23 cellular contexts compared by ENCODE assay signal in genomic region chr16:31009120-31009519, GRCh38. TPM values are rescaled to one million over a fixed set of nuclear protein-coding genes. Genes with fewer than 3 reads are reported as not detected.
DNase-seq lines count a peak whose midpoint lies in the region; ATAC-seq and TF ChIP-seq lines count a peak whose summit lies in the region.
"Had no signal": no experiment of that assay in that cellular context is flagged by ENCODE, and none has a peak within 500 bp of the region (broad histone marks: within the 10 kb centered on the region; RNA-seq: fewer than 3 reads in every experiment).

No MANE protein-coding gene starts in this region.

- no peak overlapping the region for H3K9ac ChIP-seq in SK-N-SH
- H3K9ac ChIP-seq in NT2/D1 (ENCODE audit: insufficient read length, low read depth), result peak overlapping the region; percentile 74
- H3K9ac ChIP-seq in fibroblast of lung (ENCODE audit: insufficient read depth, low read length), result no peak overlapping the region

- TF ChIP-seq RAD21 in SK-N-SH (IDR thresholded peaks at IDR 0.05; ENCODE audit: low read length), result no peak

- intact Hi-C loops in vagina (cut with DNase I), result no loop called here

- H3K9me3 ChIP-seq in SK-N-SH (no peaks in the 10 kb centered on the region), NT2/D1 (ENCODE audit: insufficient read depth, low read length) (no peaks in the 10 kb centered on the region), fibroblast of lung (ENCODE audit: control insufficient read depth, insufficient read depth, low read depth, low read length) (no peaks in the 10 kb centered on the region), osteoblast (ENCODE audit: low read depth, low read length) (no peaks in the 10 kb centered on the region), vagina (no peaks in the 10 kb centered on the region)
- H3K9me3 ChIP-seq: ascending aorta, HAP-1, heart left ventricle, tibial nerve had no signal

- TF ChIP-seq EP300 in SK-N-SH (IDR thresholded peaks at IDR 0.05; ENCODE audit: borderline replicate concordance in 1 of 2, low read depth in 1 of 2, low read length in 1 of 2), result no peak

- TF ChIP-seq POLR2A in vagina (IDR thresholded peaks at IDR 0.05), result no peak

- no peak overlapping the region for H2AFZ ChIP-seq in SK-N-SH (ENCODE audit: low read depth)
- no peak overlapping the region for H2AFZ ChIP-seq in fibroblast of lung (ENCODE audit: low read length)
- H2AFZ ChIP-seq in osteoblast (ENCODE audit: low read length), result no peak overlapping the region

- H3K4me2 ChIP-seq in SK-N-SH, result peak overlapping the region; percentile 87
- peak overlapping the region; percentile 78 for H3K4me2 ChIP-seq in fibroblast of lung (ENCODE audit: extremely low read depth, insufficient read depth, low read length)
- H3K4me2 ChIP-seq in osteoblast (ENCODE audit: insufficient read depth, low read length), result peak overlapping the region; percentile 73

- DNase-seq in SK-N-SH (peak; percentile 15), NT2/D1 (ENCODE audit: low read depth, low spot score) (no peak), fibroblast of lung (ENCODE audit: low read depth in 2 of 2) (no peak), osteoblast (ENCODE audit: insufficient read length, low spot score, missing footprints) (no peak), vagina (ENCODE audit: extremely low spot score in 2 of 2) (no peak)
- DNase-seq in activated CD4-positive, alpha-beta T cell treated with anti-CD3 and anti-CD28 coated beads, Interleukin-2, amount 50 U/mL, for 4 hours, result no peak
- DNase-seq: activated CD4-positive, alpha-beta T cell treated with anti-CD3 and anti-CD28 coated beads for 48 hours; AML-193; COR-L47; left colon; natural killer cell; NCI-H1048; NCI-H187; NCI-H526 treated with DMSO at 0.1 percent for 48 hours; T-helper 1 cell had no signal

- POLR2A ChIA-PET in SK-N-SH (lab: Yijun Ruan, JAX), result no interaction called here

- H3K27ac ChIP-seq in SK-N-SH (ENCODE audit: low read depth in 2 of 2, low read length in 1 of 2), result peak overlapping the region in 1 of 2 experiments; percentile 62; a peak in 1 of 4 replicates
- no peak overlapping the region for H3K27ac ChIP-seq in fibroblast of lung (ENCODE audit: insufficient read depth, low read length)
- H3K27ac ChIP-seq in osteoblast (ENCODE audit: low read depth, low read length), result no peak overlapping the region
- no peak overlapping the region for H3K27ac ChIP-seq in vagina
- H3K27ac ChIP-seq: 22Rv1, ascending aorta, heart left ventricle, tibial nerve had no signal

- 89% methylated on average over 7 of the region's 7 CpGs for WGBS in SK-N-SH (ENCODE audit: low lambda C conversion rate)

- ATAC-seq in SK-N-SH treated with all-trans-retinoic acid at 6 μM for 48 hours, result no peak
- no peak for ATAC-seq in GM19463 (IDR thresholded peaks at IDR 0.05; ENCODE audit: unreplicated experiment)
- ATAC-seq: heart left ventricle, left colon, natural killer cell, sciatic nerve had no signal

- peaks cover 11% of the 10 kb centered on the region for H3F3A ChIP-seq in SK-N-SH (replicated peaks; ENCODE audit: insufficient read depth)

- H4K20me1 ChIP-seq in SK-N-SH (ENCODE audit: insufficient read depth) (no peaks in the 10 kb centered on the region), fibroblast of lung (ENCODE audit: control insufficient read depth, extremely low read depth, insufficient read depth, low read length) (no peaks in the 10 kb centered on the region), osteoblast (ENCODE audit: insufficient read depth, low read length) (no peaks in the 10 kb centered on the region)

- H3K79me2 ChIP-seq in SK-N-SH (ENCODE audit: insufficient read depth) (peaks cover 43% of the 10 kb centered on the region), fibroblast of lung (ENCODE audit: control insufficient read depth, insufficient read depth, low read length) (no peaks in the 10 kb centered on the region), osteoblast (ENCODE audit: insufficient read depth, low read length) (no peaks in the 10 kb centered on the region)

- no peaks in the 10 kb centered on the region for H3K36me3 ChIP-seq in SK-N-SH (replicated peaks in 1 of 2; ENCODE audit: control insufficient read depth in 1 of 2, insufficient read depth in 2 of 2, low read length in 1 of 2)
- H3K36me3 ChIP-seq in NT2/D1 (ENCODE audit: insufficient read depth, insufficient read length, low read length), result no peaks in the 10 kb centered on the region
- no peaks in the 10 kb centered on the region for H3K36me3 ChIP-seq in fibroblast of lung (ENCODE audit: control insufficient read depth, insufficient read depth, low read length)
- H3K36me3 ChIP-seq in osteoblast (ENCODE audit: insufficient read depth, low read length), result no peaks in the 10 kb centered on the region
- no peaks in the 10 kb centered on the region for H3K36me3 ChIP-seq in vagina
- H3K36me3 ChIP-seq: ascending aorta, HAP-1, heart left ventricle, tibial nerve had no signal

- H3K27me3 ChIP-seq in SK-N-SH (ENCODE audit: insufficient read depth), result no peaks in the 10 kb centered on the region
- H3K27me3 ChIP-seq in NT2/D1 (ENCODE audit: insufficient read depth, insufficient read length), result peaks cover 22% of the 10 kb centered on the region
- peaks cover 7% of the 10 kb centered on the region for H3K27me3 ChIP-seq in fibroblast of lung (ENCODE audit: control insufficient read depth, insufficient read depth, low read length)
- H3K27me3 ChIP-seq in osteoblast (ENCODE audit: insufficient read depth, low read length), result peaks cover 13% of the 10 kb centered on the region
- no peaks in the 10 kb centered on the region for H3K27me3 ChIP-seq in vagina

- CTCF ChIA-PET in SK-N-SH (lab: Yijun Ruan, JAX), result interaction anchor here (1.3 kb wide), 1 partner anchor 433 kb away, joined by 3 read pairs; the partner anchor contains the start of gene ZNF843

- H3K4me3 ChIP-seq in SK-N-SH (ENCODE audit: low read depth in 2 of 2, low read length in 1 of 2) (peak overlapping the region; percentile 54 to 73), NT2/D1 (ENCODE audit: insufficient read length, low read depth) (no peak overlapping the region), fibroblast of lung (replicated peaks in 1 of 4; ENCODE audit: control extremely low read depth in 1 of 4, insufficient read depth in 1 of 4, low read depth in 3 of 4, low read length in 4 of 4) (no peak overlapping the region), osteoblast (ENCODE audit: insufficient read depth, low read length) (no peak overlapping the region), vagina (no peak overlapping the region)
- H3K4me3 ChIP-seq: ascending aorta, heart left ventricle, tibial nerve had no signal

- no peaks in the 10 kb centered on the region for H3K9me2 ChIP-seq in SK-N-SH

- TF ChIP-seq CTCF in SK-N-SH (IDR thresholded peaks at IDR 0.05) (no peak), fibroblast of lung (conservative IDR thresholded peaks at IDR 0.05 in 1 of 2, IDR thresholded peaks at IDR 0.05 in 1 of 2; ENCODE audit: low read depth in 1 of 2, low read length in 2 of 2) (no peak), osteoblast (IDR thresholded peaks at IDR 0.05; ENCODE audit: extremely low read depth, low read depth, low read length) (no peak), vagina (IDR thresholded peaks at IDR 0.05) (no peak)

- H3K4me1 ChIP-seq in SK-N-SH (ENCODE audit: control insufficient read depth in 1 of 2, insufficient read depth in 2 of 2, low read depth in 1 of 2, low read length in 1 of 2) (peaks cover 4 to 12% of the 10 kb centered on the region in 2 experiments; a peak in 1 of 4 replicates), NT2/D1 (ENCODE audit: insufficient read depth, insufficient read length) (peaks cover 17% of the 10 kb centered on the region), fibroblast of lung (ENCODE audit: control insufficient read depth, extremely low read depth, insufficient read depth, low read length) (peaks cover 10% of the 10 kb centered on the region), osteoblast (ENCODE audit: insufficient read depth, low read length) (peaks cover 32% of the 10 kb centered on the region), vagina (peaks cover 5% of the 10 kb centered on the region)
- H3K4me1 ChIP-seq: ascending aorta, HAP-1 had no signal

TF ChIP-seq in SK-N-SH treated with all-trans-retinoic acid at 6 μM for 48 hours, 23 proteins besides CTCF, POLR2A, EP300 and RAD21 (continues in another document):
- TF ChIP-seq OSR1 (CRISPR knock-in tag; IDR thresholded peaks at IDR 0.05) (no peak), SNAI2 (CRISPR knock-in tag; IDR thresholded peaks at IDR 0.05) (no peak), ISL1 (CRISPR knock-in tag; IDR thresholded peaks at IDR 0.05) (no peak)

RNA-seq across cellular contexts. Expression of gene STX1B, which starts 1.3 kb away (rescaled TPM):
- polyA plus RNA-seq in SK-N-SH (2012; rRNA removed) (21.2 and 23.0 TPM in 2 replicates), fibroblast of lung (1.3 and 4.2 TPM in 2 replicates)
- 5.1 and 6.2 TPM in 2 replicates for polyA plus RNA-seq in SK-N-SH (2012; cell fraction: cytosol; rRNA removed)
- polyA plus RNA-seq in SK-N-SH (2012; cell fraction: nucleus; rRNA removed), result 212 TPM in 2 replicates
- total RNA-seq in fibroblast of lung (1.3 and 2.1 TPM in 2 replicates), osteoblast (0.72 and 2.9 TPM in 2 replicates), vagina (4.7 TPM)
- 1.4 and 4.5 TPM in 2 replicates for polyA plus RNA-seq in fibroblast of lung (2012)
- polyA minus RNA-seq in fibroblast of lung (ENCODE audit: low replicate concordance), result 8.1 and 15.3 TPM in 2 replicates

RNA-seq across cellular contexts. Expression of gene HSD3B7, which starts 24.1 kb away (rescaled TPM):
- polyA plus RNA-seq in SK-N-SH (2012; rRNA removed) (12.2 and 12.9 TPM in 2 replicates), fibroblast of lung (13.2 and 15.9 TPM in 2 replicates)
- polyA plus RNA-seq in SK-N-SH (2012; cell fraction: cytosol; rRNA removed), result 5.6 and 9.0 TPM in 2 replicates
- 19.5 and 19.7 TPM in 2 replicates for polyA plus RNA-seq in SK-N-SH (2012; cell fraction: nucleus; rRNA removed)
- total RNA-seq in fibroblast of lung (32.9 and 47.9 TPM in 2 replicates), osteoblast (45.6 and 47.7 TPM in 2 replicates), vagina (14.5 TPM)
- polyA plus RNA-seq in fibroblast of lung (2012), result 15.9 and 22.1 TPM in 2 replicates
- polyA minus RNA-seq in fibroblast of lung (ENCODE audit: low replicate concordance), result 54.4 and 72.1 TPM in 2 replicates

RNA-seq across cellular contexts. Expression of gene STX4, which starts 24.2 kb away (rescaled TPM):
- polyA plus RNA-seq in SK-N-SH (2012; rRNA removed) (117 TPM in 2 replicates), fibroblast of lung (42.8 and 53.9 TPM in 2 replicates)
- polyA plus RNA-seq in SK-N-SH (2012; cell fraction: cytosol; rRNA removed), result 77.9 and 88.2 TPM in 2 replicates
- polyA plus RNA-seq in SK-N-SH (2012; cell fraction: nucleus; rRNA removed), result 311 and 328 TPM in 2 replicates
- total RNA-seq in fibroblast of lung (28.0 and 37.5 TPM in 2 replicates), osteoblast (26.8 and 30.6 TPM in 2 replicates), vagina (42.5 TPM)
- 55.8 and 78.3 TPM in 2 replicates for polyA plus RNA-seq in fibroblast of lung (2012)
- 104 and 156 TPM in 2 replicates for polyA minus RNA-seq in fibroblast of lung (ENCODE audit: low replicate concordance)

RNA-seq across cellular contexts. Expression of gene SETD1A, which starts 51.6 kb away (rescaled TPM):
- 2.4 and 6.8 TPM in 2 replicates for polyA plus RNA-seq in SK-N-SH (2012; rRNA removed)
- polyA plus RNA-seq in SK-N-SH (2012; cell fraction: cytosol; rRNA removed), result 4.2 and 6.8 TPM in 2 replicates
- 18.8 and 24.8 TPM in 2 replicates for polyA plus RNA-seq in SK-N-SH (2012; cell fraction: nucleus; rRNA removed)
- 1.5 and 3.5 TPM in 2 replicates for total RNA-seq in fibroblast of lung
- polyA plus RNA-seq in fibroblast of lung, result 1.4 and 2.3 TPM in 2 replicates
- polyA plus RNA-seq in fibroblast of lung (2012), result 9.6 and 10.0 TPM in 2 replicates
- polyA minus RNA-seq in fibroblast of lung (ENCODE audit: low replicate concordance), result 7.0 and 16.1 TPM in 2 replicates
- 2.2 and 2.9 TPM in 2 replicates for total RNA-seq in osteoblast
- 10.6 TPM for total RNA-seq in vagina

Comparison
In these comparisons a context has a peak if more than half of its experiments do, and no peak if none do; other contexts are left out.
1. H3K4me3 ChIP-seq: peak in SK-N-SH (2 of 2); none in NT2/D1 (single experiment), fibroblast of lung (0 of 4), osteoblast (single experiment) and vagina (0 of 2).
2. Peak in every context shown above with its lines, with median percentiles within 50 percentile points of each other: H3K4me2 ChIP-seq.